In genomic region chr4:97910005-97910404, GRCh38 we compare ENCODE assay signal across 12 cellular contexts.
DNase-seq lines count a peak whose midpoint lies in the region; ATAC-seq, FAIRE-seq and TF ChIP-seq lines count a peak whose summit lies in the region.
"Had no signal": no experiment of that assay in that cellular context is flagged by ENCODE, and none has a peak within 500 bp of the region (broad histone marks: within the 10 kb centered on the region; RNA-seq: fewer than 3 reads in every experiment).

No MANE protein-coding gene starts in this region.

- no peaks in the 10 kb centered on the region for H3K23me2 ChIP-seq in H1 (ENCODE audit: low read depth, low read length)

- no peaks in the 10 kb centered on the region for H3K79me1 ChIP-seq in H1 (ENCODE audit: low read depth, low read length)

- H3K18ac ChIP-seq in H1 (ENCODE audit: extremely low read depth, low read length): no peak overlapping the region

- H4K91ac ChIP-seq in H1 (replicated peaks; ENCODE audit: insufficient read length, low read length): no peak overlapping the region

- POLR2A ChIA-PET in A549 (lab: Yijun Ruan, JAX): no interaction called here
- POLR2A ChIA-PET in H1 (lab: Charles Lee; ENCODE audit: partially characterized antibody): no interaction called here

- TF ChIP-seq POLR2A in A549 (IDR thresholded peaks at IDR 0.05; ENCODE audit: low read length): no peak
- no peak for TF ChIP-seq POLR2A in H1 (IDR thresholded peaks at IDR 0.05; ENCODE audit: control extremely low read depth in 1 of 2, low read depth in 2 of 2, low read length in 2 of 2)
- no peak for TF ChIP-seq POLR2A in lower leg skin (IDR thresholded peaks at IDR 0.05)

- intact Hi-C loops in lower leg skin (cut with DNase I; ENCODE audit: low total_unique reads): no loop called here

- no peak overlapping the region for H3K4me2 ChIP-seq in A549
- no peak overlapping the region for H3K4me2 ChIP-seq in MM.1S (ENCODE audit: low read depth, low read length)
- H3K4me2 ChIP-seq in H1 (ENCODE audit: insufficient read depth in 1 of 2, low read depth in 2 of 2, low read length in 2 of 2): no peak overlapping the region

- H4K20me1 ChIP-seq in MM.1S (ENCODE audit: insufficient read depth, low read length) (no peaks in the 10 kb centered on the region), H1 (replicated peaks in 1 of 2; ENCODE audit: control insufficient read depth in 1 of 2, insufficient read depth in 2 of 2, low read length in 2 of 2) (no peaks in the 10 kb centered on the region)

- H3K36me3 ChIP-seq in MM.1S (replicated peaks; ENCODE audit: insufficient read depth, low read length) (no peaks in the 10 kb centered on the region), H1 (ENCODE audit: control insufficient read depth in 2 of 4, insufficient read depth in 4 of 4, low read length in 3 of 4) (no peaks in the 10 kb centered on the region)
- H3K36me3 ChIP-seq: right atrium auricular region had no signal

- H2BK20ac ChIP-seq in H1 (ENCODE audit: low read length): no peak overlapping the region

- H2BK12ac ChIP-seq in H1 (ENCODE audit: low read depth, low read length): no peak overlapping the region

- H3F3A ChIP-seq in MM.1S (ENCODE audit: insufficient read depth, low read length): no peaks in the 10 kb centered on the region

- TF ChIP-seq RAD21 in A549 (conservative IDR thresholded peaks at IDR 0.05 in 1 of 2, IDR thresholded peaks at IDR 0.05 in 1 of 2) (no peak), H1 (IDR thresholded peaks at IDR 0.05 in 1 of 2, conservative IDR thresholded peaks at IDR 0.05 in 1 of 2; ENCODE audit: low read depth in 2 of 2, low read length in 2 of 2) (peak; percentile 45 to 63)

- no peak overlapping the region for H3K9ac ChIP-seq in MM.1S (ENCODE audit: low read length)
- H3K9ac ChIP-seq in H1 (replicated peaks in 1 of 4; ENCODE audit: extremely low read depth in 1 of 4, low read depth in 3 of 4, low read length in 3 of 4): no peak overlapping the region

- H3K4me1 ChIP-seq in A549 (no peaks in the 10 kb centered on the region), MM.1S (ENCODE audit: low read length) (no peaks in the 10 kb centered on the region), H1 (replicated peaks in 1 of 4; ENCODE audit: control insufficient read depth in 3 of 4, insufficient read depth in 4 of 4, low read length in 3 of 4) (0 out of 7 replicates have a peak, but pooled peaks cover 0 to 3% (median 0%) of the 10 kb centered on the region in 4 experiments)
- H3K4me1 ChIP-seq: right atrium auricular region had no signal

- no peak overlapping the region for H2BK120ac ChIP-seq in H1 (replicated peaks; ENCODE audit: low read depth, low read length)

- no peak overlapping the region for H2BK15ac ChIP-seq in H1 (ENCODE audit: low read length)

- H3K27me3 ChIP-seq in MM.1S (replicated peaks; ENCODE audit: insufficient read depth, low read length) (no peaks in the 10 kb centered on the region), H1 (replicated peaks in 1 of 4; ENCODE audit: control insufficient read depth in 3 of 4, extremely low read depth in 1 of 4, insufficient read depth in 3 of 4, low read length in 3 of 4) (no peaks in the 10 kb centered on the region)
- H3K27me3 ChIP-seq: right atrium auricular region had no signal

- H4K8ac ChIP-seq in H1 (ENCODE audit: extremely low read depth, insufficient read depth, low read length): no peak overlapping the region

- H3K79me2 ChIP-seq in MM.1S (ENCODE audit: low read length): no peaks in the 10 kb centered on the region
- H3K79me2 ChIP-seq in H1 (ENCODE audit: control insufficient read depth in 1 of 2, insufficient read depth in 2 of 2, low read length in 2 of 2): no peaks in the 10 kb centered on the region

- H3K9me2 ChIP-seq in MM.1S (replicated peaks; ENCODE audit: insufficient read depth, low read length): no peaks in the 10 kb centered on the region

- no peak overlapping the region for H2AFZ ChIP-seq in MM.1S (ENCODE audit: low read length)
- H2AFZ ChIP-seq in H1 (ENCODE audit: low read length): no peak overlapping the region

- no peak overlapping the region for H2AK5ac ChIP-seq in H1 (ENCODE audit: low read depth, low read length)

- H2BK5ac ChIP-seq in H1 (ENCODE audit: low read depth, low read length): no peak overlapping the region

- DNase-seq in A549 (ENCODE audit: low read depth in 1 of 2, low spot score in 1 of 2) (peak; percentile 5 to 10), MM.1S (peak; percentile 12), H1 (ENCODE audit: low read depth in 1 of 2, low spot score in 2 of 2) (peak in 1 of 2 experiments; percentile 9), lower leg skin (ENCODE audit: low spot score in 2 of 2) (no peak), islet precursor cell (no peak)
- DNase-seq: activated CD4-positive, CD25-positive, alpha-beta regulatory T cell; OCI-M1; trophoblast cell had no signal

- H4K5ac ChIP-seq in H1 (ENCODE audit: insufficient read length, low read depth, low read length): no peak overlapping the region

- H3K23ac ChIP-seq in H1 (ENCODE audit: insufficient read length): no peak overlapping the region

- ATAC-seq in A549: no peak
- ATAC-seq in GM21526 (IDR thresholded peaks at IDR 0.05; ENCODE audit: low FRiP score, unreplicated experiment): peak; percentile 76
- no peak for ATAC-seq in HG03520 (IDR thresholded peaks at IDR 0.05; ENCODE audit: unreplicated experiment)
- no peak for ATAC-seq in GM18520 (IDR thresholded peaks at IDR 0.05; ENCODE audit: unreplicated experiment)

- 10% methylated on average over 3 of the region's 3 CpGs for WGBS in A549 (ENCODE audit: missing lambda C conversion rate)
- 61% methylated on average over 3 of the region's 3 CpGs; no CpG with 5 or more reads in 1 of the 2 experiments for WGBS in H1 (ENCODE audit: extremely low coverage in 1 of 2, insufficient coverage in 1 of 2, insufficient read length in 1 of 2, insufficient replicate concordance in 2 of 2, low coverage in 1 of 2, low lambda C conversion rate in 2 of 2, missing lambda C conversion rate in 1 of 2), 2 experiments
- WGBS in lower leg skin, 2 donors: 52 to 56% methylated on average over 3 of the region's 3 CpGs

- no peak for FAIRE-seq in A549 (lab: Jason Lieb, UNC)
- peak; percentile 89 for FAIRE-seq in H1 (lab: Jason Lieb, UNC)

- no peak overlapping the region for H3K56ac ChIP-seq in H1 (replicated peaks; ENCODE audit: insufficient read length, low read depth, low read length)

- no peak for TF ChIP-seq EP300 in A549 (IDR thresholded peaks at IDR 0.05)
- TF ChIP-seq EP300 in H1 (IDR thresholded peaks at IDR 0.05; ENCODE audit: borderline replicate concordance in 1 of 2, low read depth in 2 of 2, low read length in 2 of 2): no peak

- no peak overlapping the region for H3K4ac ChIP-seq in H1 (replicated peaks; ENCODE audit: insufficient read length, low read depth, low read length)

- H3K9me3 ChIP-seq in A549: no peaks in the 10 kb centered on the region
- no peaks in the 10 kb centered on the region for H3K9me3 ChIP-seq in MM.1S (replicated peaks; ENCODE audit: insufficient read depth, low read length)
- no peaks in the 10 kb centered on the region; a peak in 1 of 4 replicates for H3K9me3 ChIP-seq in H1 (ENCODE audit: insufficient read depth in 2 of 2, low read depth in 1 of 2, low read length in 1 of 2)
- H3K9me3 ChIP-seq: right atrium auricular region had no signal

- no peak overlapping the region for H3K27ac ChIP-seq in A549
- no peak overlapping the region for H3K27ac ChIP-seq in MM.1S (ENCODE audit: low read length)
- no peak overlapping the region for H3K27ac ChIP-seq in H1 (ENCODE audit: low read depth, low read length)
- H3K27ac ChIP-seq: right atrium auricular region had no signal

- no peak for TF ChIP-seq CTCF in A549 (IDR thresholded peaks at IDR 0.05)
- peak; percentile 34 for TF ChIP-seq CTCF in MM.1S (IDR thresholded peaks at IDR 0.05; ENCODE audit: low read length)
- peak; percentile 29 to 63 (median 35) for TF ChIP-seq CTCF in H1 (IDR thresholded peaks at IDR 0.05; ENCODE audit: control extremely low read depth in 1 of 3, insufficient read depth in 1 of 3, low read depth in 1 of 3, low read length in 3 of 3)
- no peak for TF ChIP-seq CTCF in lower leg skin (IDR thresholded peaks at IDR 0.05)

- H3K4me3 ChIP-seq in A549: no peak overlapping the region
- H3K4me3 ChIP-seq in MM.1S (ENCODE audit: low read length): no peak overlapping the region
- H3K4me3 ChIP-seq in H1 (ENCODE audit: extremely low read depth in 1 of 4, insufficient read depth in 2 of 4, low read depth in 3 of 4, low read length in 4 of 4): no peak overlapping the region
- no peak overlapping the region for H3K4me3 ChIP-seq in lower leg skin (ENCODE audit: low read depth, poor library complexity, severe bottlenecking)
- H3K4me3 ChIP-seq: right atrium auricular region had no signal

- CTCF ChIA-PET in A549 (lab: Yijun Ruan, JAX) (no interaction called here), H1 (lab: Charles Lee; ENCODE audit: partially characterized antibody) (interaction anchor here (0.6 to 2.3 kb wide), 3 partner anchors 10 to 1538 kb away, joined by 3 to 7 read pairs (median 3); no protein-coding TSS in a partner anchor)

- H3K14ac ChIP-seq in H1 (ENCODE audit: insufficient read length): no peak overlapping the region

TF ChIP-seq in A549, 52 proteins besides CTCF, POLR2A, EP300 and RAD21 (continues in another document):
- TF ChIP-seq GATA3 (IDR thresholded peaks at IDR 0.05; ENCODE audit: borderline replicate concordance) (no peak), JUNB (IDR thresholded peaks at IDR 0.05) (no peak), NR3C1 (IDR thresholded peaks at IDR 0.05) (no peak), PHF8 (IDR thresholded peaks at IDR 0.05; ENCODE audit: borderline replicate concordance, low read depth) (no peak), ZC3H11A (IDR thresholded peaks at IDR 0.05) (no peak), KDM5A (IDR thresholded peaks at IDR 0.05) (no peak), CEBPB (IDR thresholded peaks at IDR 0.05) (no peak), CBX8 (IDR thresholded peaks at IDR 0.05) (no peak)
- TF ChIP-seq, protein P1, sequence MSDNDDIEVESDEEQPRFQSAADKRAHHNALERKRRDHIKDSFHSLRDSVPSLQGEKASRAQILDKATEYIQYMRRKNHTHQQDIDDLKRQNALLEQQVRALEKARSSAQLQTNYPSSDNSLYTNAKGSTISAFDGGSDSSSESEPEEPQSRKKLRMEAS (IDR thresholded peaks at IDR 0.05): no peak

TF ChIP-seq in H1, 55 proteins besides CTCF, POLR2A, EP300 and RAD21:
- TF ChIP-seq POU5F1 (IDR thresholded peaks at IDR 0.05; ENCODE audit: low read depth, low read length) (0 out of 2 replicates have a peak, but pooled peaks have one; percentile 30), KDM1A (IDR thresholded peaks at IDR 0.05; ENCODE audit: borderline replicate concordance, low read length) (no peak), TEAD4 (IDR thresholded peaks at IDR 0.05; ENCODE audit: low read depth, low read length) (0 out of 2 replicates have a peak, but pooled peaks have one; percentile 35)

Comparison
In these comparisons a context has a peak if more than half of its experiments do, and no peak if none do; other contexts are left out.
1. DNase-seq: peak in A549 (2 of 2) and MM.1S (single experiment); none in lower leg skin (0 of 2) and islet precursor cell (single experiment).
2. CTCF ChIP-seq: peak in MM.1S (single experiment) and H1 (3 of 3); none in A549 (single experiment) and lower leg skin (0 of 3).
3. Of the 18 proteins assayed by ChIP-seq in both H1 and A549: peak only in H1: CTCF and RAD21; only in A549: none; in both: none; in neither: 16.